In genomic region chr10:74058071-74058470, GRCh38 we compare ENCODE assay signal across 9 cellular contexts.
DNase-seq lines count a peak whose midpoint lies in the region; ATAC-seq, FAIRE-seq and TF ChIP-seq lines count a peak whose summit lies in the region.
"Had no signal": no experiment of that assay in that cellular context is flagged by ENCODE, and none has a peak within 500 bp of the region (broad histone marks: within the 10 kb centered on the region; RNA-seq: fewer than 3 reads in every experiment).

No MANE protein-coding gene starts in this region.

- intact Hi-C loops in pancreas (cut with DNase I) = no loop called here

- FAIRE-seq in pancreas (lab: Jason Lieb, UNC) = no peak
- FAIRE-seq: bronchial epithelial cell had no signal

- H3K36me3 ChIP-seq in pancreas = no peaks in the 10 kb centered on the region

- ATAC-seq in HG03521 (IDR thresholded peaks at IDR 0.05; ENCODE audit: unreplicated experiment) (peak; percentile 51), pancreas (peak; percentile 52 to 74 (median 68)), GM19035 (IDR thresholded peaks at IDR 0.05; ENCODE audit: unreplicated experiment) (no peak)

- H3K9me3 ChIP-seq in pancreas = no peaks in the 10 kb centered on the region

- H3K4me3 ChIP-seq in pancreas = no peak overlapping the region

- TF ChIP-seq CTCF in VCaP (conservative IDR thresholded peaks at IDR 0.05) = no peak
- no peak for TF ChIP-seq CTCF in pancreas (IDR thresholded peaks at IDR 0.05)

- WGBS in pancreas, 2 donors = 4 to 25% methylated on average over 4 of the region's 4 CpGs

- peaks cover 8 to 27% (median 25%) of the 10 kb centered on the region in 3 donors for H3K4me1 ChIP-seq in pancreas

- peak overlapping the region; percentile 77 for H3K27ac ChIP-seq in VCaP
- peak overlapping the region in 1 of 4 donors; percentile 21 for H3K27ac ChIP-seq in pancreas

- DNase-seq in SKM-1 treated with dmso at 0.1 percent for 144 hours (lab: John Stamatoyannopoulos, UW; ENCODE audit: unreplicated experiment) (peak; percentile 18), SKM-1 (lab: John Stamatoyannopoulos, UW; ENCODE audit: unreplicated experiment) (no peak), pancreas (peak in 3 of 6 donors; percentile 33 to 57 (median 34))
- DNase-seq in stimulated activated CD4-positive, alpha-beta T cell treated with anti-CD3 and anti-CD28 coated beads, Interleukin-4, amount 100 ng/mL, for 4 hours = no peak
- DNase-seq in central memory CD4-positive, alpha-beta T cell = no peak

- no peaks in the 10 kb centered on the region for H3K27me3 ChIP-seq in pancreas
